Comparison of ENCODE assay signal across 8 cellular contexts in genomic region chr6:136761227-136761922, GRCh38. TPM values are rescaled to one million over a fixed set of nuclear protein-coding genes. Genes with fewer than 3 reads are reported as not detected.
A peak's percentile ranks its signal among the peaks of the same experiment; 100 is the strongest.
DNase-seq lines count a peak whose midpoint lies in the region; ATAC-seq, FAIRE-seq and TF ChIP-seq lines count a peak whose summit lies in the region.

No MANE protein-coding gene starts in this region.

- H3K36me3 ChIP-seq in fibroblast of lung (ENCODE audit: control insufficient read depth, insufficient read depth, low read length) (no peaks in the 10 kb centered on the region), small intestine (ENCODE audit: control insufficient read depth in 2 of 2, insufficient read depth in 2 of 2, low read length in 2 of 2) (no peaks in the 10 kb centered on the region), mesendoderm (ENCODE audit: control insufficient read depth, insufficient read depth, low read length) (no peaks in the 10 kb centered on the region)

- H3K23ac ChIP-seq in mesendoderm (ENCODE audit: low read length), result no peak overlapping the region

- no peak overlapping the region for H3K4ac ChIP-seq in mesendoderm (ENCODE audit: low read depth, low read length)

- no peaks in the 10 kb centered on the region for H3K27me3 ChIP-seq in fibroblast of lung (ENCODE audit: control insufficient read depth, insufficient read depth, low read length)
- H3K27me3 ChIP-seq in small intestine (ENCODE audit: control insufficient read depth in 2 of 2, insufficient read depth in 2 of 2, low read length in 2 of 2), result no peaks in the 10 kb centered on the region
- H3K27me3 ChIP-seq in mesendoderm (ENCODE audit: insufficient read depth, low read length, poor library complexity), result no peaks in the 10 kb centered on the region

- H2BK5ac ChIP-seq in mesendoderm (ENCODE audit: low read length), result no peak overlapping the region

- H3K9ac ChIP-seq in fibroblast of lung (ENCODE audit: insufficient read depth, low read length) (peak overlapping the region; percentile 17), mesendoderm (ENCODE audit: low read length) (no peak overlapping the region)

- peaks cover 12% of the 10 kb centered on the region for H3K4me1 ChIP-seq in fibroblast of lung (ENCODE audit: control insufficient read depth, extremely low read depth, insufficient read depth, low read length)
- peaks cover 7 to 22% of the 10 kb centered on the region in 2 donors for H3K4me1 ChIP-seq in small intestine (ENCODE audit: control insufficient read depth in 2 of 2, insufficient read depth in 1 of 2, low read depth in 1 of 2, low read length in 1 of 2)
- H3K4me1 ChIP-seq in mesendoderm (ENCODE audit: control insufficient read depth, low read depth, low read length), result no peaks in the 10 kb centered on the region

- TF ChIP-seq CTCF in fibroblast of lung (conservative IDR thresholded peaks at IDR 0.05 in 1 of 2, IDR thresholded peaks at IDR 0.05 in 1 of 2; ENCODE audit: low read depth in 1 of 2, low read length in 2 of 2), result no peak

- H4K5ac ChIP-seq in mesendoderm (ENCODE audit: low read length), result no peak overlapping the region

- H3K79me1 ChIP-seq in mesendoderm (ENCODE audit: low read length), result no peaks in the 10 kb centered on the region

- no peak for FAIRE-seq in small intestine (lab: Jason Lieb, UNC)

- WGBS in small intestine, 3 donors, result 34 to 46% (median 40%) methylated on average over 9 of the region's 9 CpGs
- no CpG with 5 or more reads among the region's 9 CpGs for WGBS in mesendoderm (ENCODE audit: extremely low coverage, insufficient coverage, low lambda C conversion rate)

- no peaks in the 10 kb centered on the region for H4K20me1 ChIP-seq in fibroblast of lung (ENCODE audit: control insufficient read depth, extremely low read depth, insufficient read depth, low read length)

- peak overlapping the region in 3 of 4 experiments; percentile 2 to 39 (median 12) for H3K4me3 ChIP-seq in fibroblast of lung (replicated peaks in 1 of 4; ENCODE audit: control extremely low read depth in 1 of 4, insufficient read depth in 1 of 4, low read depth in 3 of 4, low read length in 4 of 4)
- H3K4me3 ChIP-seq in small intestine (ENCODE audit: low read depth in 1 of 2, low read length in 2 of 2), result no peak overlapping the region
- H3K4me3 ChIP-seq in mesendoderm (ENCODE audit: low read length), result no peak overlapping the region

- no peak overlapping the region for H4K8ac ChIP-seq in mesendoderm (ENCODE audit: low read depth, low read length)

- H2BK120ac ChIP-seq in mesendoderm (ENCODE audit: low read depth, low read length), result no peak overlapping the region

- H2BK15ac ChIP-seq in mesendoderm (replicated peaks; ENCODE audit: low read depth), result no peak overlapping the region

- H3K4me2 ChIP-seq in fibroblast of lung (ENCODE audit: extremely low read depth, insufficient read depth, low read length), result peak overlapping the region; percentile 87
- no peak overlapping the region for H3K4me2 ChIP-seq in mesendoderm (ENCODE audit: low read length)

- no peak overlapping the region for H2AFZ ChIP-seq in fibroblast of lung (ENCODE audit: low read length)

- H3K56ac ChIP-seq in mesendoderm (ENCODE audit: low read length), result no peak overlapping the region

- peak; percentile 22 for ATAC-seq in GM19463 (IDR thresholded peaks at IDR 0.05; ENCODE audit: unreplicated experiment)
- peak; percentile 84 for ATAC-seq in SK-N-SH treated with all-trans-retinoic acid at 6 μM for 48 hours

- H3K9me3 ChIP-seq in fibroblast of lung (ENCODE audit: control insufficient read depth, insufficient read depth, low read depth, low read length), result no peaks in the 10 kb centered on the region
- no peaks in the 10 kb centered on the region for H3K9me3 ChIP-seq in small intestine (ENCODE audit: control insufficient read depth, low read depth)

- peak overlapping the region; percentile 38 for H3K27ac ChIP-seq in fibroblast of lung (ENCODE audit: insufficient read depth, low read length)
- H3K27ac ChIP-seq in small intestine (ENCODE audit: low read depth in 1 of 2, low read length in 1 of 2), result peak overlapping the region in 1 of 2 donors; percentile 79
- no peak overlapping the region for H3K27ac ChIP-seq in mesendoderm (ENCODE audit: low read depth, low read length)

- DNase-seq in fibroblast of lung (ENCODE audit: low read depth in 2 of 2) (peak; percentile 47 to 56), small intestine (peak; percentile 54), mesendoderm (no peak), NCI-H524 treated with DMSO at 0.1 percent for 48 hours (lab: John Stamatoyannopoulos, UW) (no peak), iPS-NIHi7 (ENCODE audit: extremely low spot score) (no peak)
- DNase-seq in stimulated activated CD4-positive, alpha-beta T cell treated with anti-CD3 and anti-CD28 coated beads, Interleukin-2, amount 100 ng/mL, for 48 hours, result no peak

- H3K79me2 ChIP-seq in fibroblast of lung (ENCODE audit: control insufficient read depth, insufficient read depth, low read length) (peaks cover 43% of the 10 kb centered on the region), mesendoderm (ENCODE audit: control insufficient read depth, insufficient read depth, low read length) (no peaks in the 10 kb centered on the region)

- H2AK5ac ChIP-seq in mesendoderm (ENCODE audit: low read length), result no peak overlapping the region

- no peak overlapping the region for H3K18ac ChIP-seq in mesendoderm (ENCODE audit: low read length)

TF ChIP-seq in SK-N-SH treated with all-trans-retinoic acid at 6 μM for 48 hours, 23 proteins besides CTCF, POLR2A, EP300 and RAD21:
- peak; percentile 58 for TF ChIP-seq ZFP30 (CRISPR knock-in tag; IDR thresholded peaks at IDR 0.05)
- no peak for TF ChIP-seq CSDC2 (CRISPR knock-in tag; IDR thresholded peaks at IDR 0.05)
- 0 out of 2 replicates have a peak, but pooled peaks have one; percentile 28 for TF ChIP-seq TCF4 (CRISPR knock-in tag; IDR thresholded peaks at IDR 0.05; ENCODE audit: borderline replicate concordance)

RNA-seq across cellular contexts. Expression of gene MAP3K5, which starts 30.9 kb away (rescaled TPM):
- total RNA-seq in fibroblast of lung, result 45.2 and 62.6 TPM in 2 replicates
- polyA plus RNA-seq in fibroblast of lung (10.9 and 20.4 TPM in 2 replicates), small intestine (1 to 10 TPM; 5.4 to 7.2 (median 6.8) TPM)
- 9.7 and 20.1 TPM in 2 replicates for polyA plus RNA-seq in fibroblast of lung (2012)
- polyA minus RNA-seq in fibroblast of lung (ENCODE audit: low replicate concordance), result 3.1 and 7.1 TPM in 2 replicates
- 0.86 TPM for polyA plus RNA-seq in mesendoderm (2013, experiment 1 of 2)
- polyA plus RNA-seq in mesendoderm (2013, experiment 2 of 2), result 0.84 TPM

Comparison
In these comparisons a context has a peak if more than half of its experiments do, and no peak if none do; other contexts are left out.
1. DNase-seq: peak in fibroblast of lung (2 of 2) and small intestine (single experiment); none in mesendoderm (single experiment), NCI-H524 treated with DMSO at 0.1 percent for 48 hours (single experiment), iPS-NIHi7 (single experiment) and stimulated activated CD4-positive, alpha-beta T cell treated with anti-CD3 and anti-CD28 coated beads, Interleukin-2, amount 100 ng/mL, for 48 hours (0 of 2).
2. H3K4me3 ChIP-seq: peak in fibroblast of lung (3 of 4); none in small intestine (0 of 2) and mesendoderm (single experiment).